Comparison of ENCODE assay signal across 8 cellular contexts in genomic region chr1:74504125-74505065, GRCh38. TPM values are rescaled to one million over a fixed set of nuclear protein-coding genes. Genes with fewer than 3 reads are reported as not detected.
DNase-seq lines count a peak whose midpoint lies in the region; ATAC-seq and TF ChIP-seq lines count a peak whose summit lies in the region.

No MANE protein-coding gene starts in this region.

- H3K9me3 Mint-ChIP-seq in stimulated activated naive B cell treated with anti-CD40 and anti-IgM and Interleukin-4, amounts not matched to agents 10 μg/mL and 1 μg/mL and 100 μg/mL, for 72 hours = no peaks in the 10 kb centered on the region

- no peak overlapping the region for H3K27ac Mint-ChIP-seq in stimulated activated naive B cell treated with anti-CD40 and anti-IgM and Interleukin-4, amounts not matched to agents 10 μg/mL and 1 μg/mL and 100 μg/mL, for 72 hours

- H3K36me3 ChIP-seq in breast epithelium = no peaks in the 10 kb centered on the region

- peaks cover 4 to 5% of the 10 kb centered on the region in 2 donors for H3K27me3 Mint-ChIP-seq in stimulated activated naive B cell treated with anti-CD40 and anti-IgM and Interleukin-4, amounts not matched to agents 10 μg/mL and 1 μg/mL and 100 μg/mL, for 72 hours

- H3K4me3 ChIP-seq in GM12875 (ENCODE audit: low read depth, low read length) (no peak overlapping the region), breast epithelium (no peak overlapping the region)

- peak; percentile 92 for ATAC-seq in HG02610 (IDR thresholded peaks at IDR 0.05; ENCODE audit: unreplicated experiment)
- ATAC-seq in stimulated activated naive B cell treated with anti-CD40 and anti-IgM and Interleukin-4, amounts not matched to agents 10 μg/mL and 1 μg/mL and 100 μg/mL, for 72 hours (replicated peaks) = peak; percentile 71 to 88

- H3K4me1 Mint-ChIP-seq in stimulated activated naive B cell treated with anti-CD40 and anti-IgM and Interleukin-4, amounts not matched to agents 10 μg/mL and 1 μg/mL and 100 μg/mL, for 72 hours = peaks cover 5 to 6% of the 10 kb centered on the region in 2 donors

- no peaks in the 10 kb centered on the region for H3K36me3 Mint-ChIP-seq in stimulated activated naive B cell treated with anti-CD40 and anti-IgM and Interleukin-4, amounts not matched to agents 10 μg/mL and 1 μg/mL and 100 μg/mL, for 72 hours

- no peak for TF ChIP-seq POLR2A in breast epithelium (IDR thresholded peaks at IDR 0.05)

- H3K4me3 Mint-ChIP-seq in stimulated activated naive B cell treated with anti-CD40 and anti-IgM and Interleukin-4, amounts not matched to agents 10 μg/mL and 1 μg/mL and 100 μg/mL, for 72 hours = no peak overlapping the region

- no peaks in the 10 kb centered on the region for H3K27me3 ChIP-seq in breast epithelium

- TF ChIP-seq CTCF in GM12875 (IDR thresholded peaks at IDR 0.05; ENCODE audit: borderline replicate concordance, insufficient read depth, low read depth, low read length) = peak; percentile 90
- TF ChIP-seq CTCF in breast epithelium (IDR thresholded peaks at IDR 0.05) = peak in 2 of 3 donors; percentile 9 to 44

- H3K4me1 ChIP-seq in breast epithelium = no peaks in the 10 kb centered on the region

- DNase-seq in A172 (ENCODE audit: low spot score) (peak; percentile 36), MV-4-11 (lab: John Stamatoyannopoulos, UW) (peak; percentile 24), SKM-1 (lab: John Stamatoyannopoulos, UW; ENCODE audit: unreplicated experiment) (peak; percentile 55), breast epithelium (ENCODE audit: low spot score in 2 of 2) (no peak), kidney glomerular epithelial cell (lab: John Stamatoyannopoulos, UW) (peak; percentile 52)
- DNase-seq in stimulated activated naive B cell treated with anti-CD40 and anti-IgM and Interleukin-4, amounts not matched to agents 10 μg/mL and 1 μg/mL and 100 μg/mL, for 72 hours = peak; percentile 9

- intact Hi-C loops in breast epithelium (cut with DNase I; ENCODE audit: low total_unique reads) = no loop called here

- H3K9me3 ChIP-seq in breast epithelium = no peaks in the 10 kb centered on the region

- no peak overlapping the region for H3K27ac ChIP-seq in breast epithelium

RNA-seq across cellular contexts. Expression of gene LRRC53, which starts 8.0 kb away (rescaled TPM):
- not detected in 2 replicates for total RNA-seq in A172 (2014; rRNA removed; shearing (Covaris generic))
- not detected for total RNA-seq in breast epithelium

Comparison
In these comparisons a context has a peak if more than half of its experiments do, and no peak if none do; other contexts are left out.
1. DNase-seq: peak in A172 (single experiment), MV-4-11 (single experiment), SKM-1 (single experiment), kidney glomerular epithelial cell (single experiment) and stimulated activated naive B cell treated with anti-CD40 and anti-IgM and Interleukin-4, amounts not matched to agents 10 μg/mL and 1 μg/mL and 100 μg/mL, for 72 hours (single experiment); none in breast epithelium (0 of 2).